ENCODE assay signal across 15 cellular contexts in genomic region chr15:89325039-89325803, GRCh38. TPM values are rescaled to one million over a fixed set of nuclear protein-coding genes. Genes with fewer than 3 reads are reported as not detected.
DNase-seq lines count a peak whose midpoint lies in the region; ATAC-seq lines count a peak whose summit lies in the region.
"Had no signal": no experiment of that assay in that cellular context is flagged by ENCODE, and none has a peak within 500 bp of the region (broad histone marks: within the 10 kb centered on the region; RNA-seq: fewer than 3 reads in every experiment).

No MANE protein-coding gene starts in this region.

- H3K27me3 Mint-ChIP-seq in activated CD4-positive, alpha-beta T cell treated with anti-CD3 and anti-CD28 coated beads, Interleukin-2, amount 10 ng/mL, durations not matched to agents 24 days and 14 days, result no peaks in the 10 kb centered on the region
- no peaks in the 10 kb centered on the region for H3K27me3 Mint-ChIP-seq in stimulated activated naive CD8-positive, alpha-beta T cell treated with anti-CD3 and anti-CD28 coated beads, Interleukin-15, amount 100 ng/mL, for 72 hours
- H3K27me3 Mint-ChIP-seq in activated T-helper 17 cell treated with anti-CD3 and anti-CD28 coated beads, Interleukin-2, amount 50 U/mL, for 72 hours, result no peaks in the 10 kb centered on the region
- no peaks in the 10 kb centered on the region for H3K27me3 Mint-ChIP-seq in stimulated activated naive B cell treated with anti-CD40 and anti-IgM and Interleukin-4, amounts not matched to agents 10 μg/mL and 1 μg/mL and 100 μg/mL, for 72 hours

- peaks cover 21% of the 10 kb centered on the region for H3K4me1 Mint-ChIP-seq in activated CD4-positive, alpha-beta T cell treated with anti-CD3 and anti-CD28 coated beads, Interleukin-2, amount 10 ng/mL, durations not matched to agents 24 days and 14 days
- peaks cover 35% of the 10 kb centered on the region for H3K4me1 Mint-ChIP-seq in stimulated activated naive CD8-positive, alpha-beta T cell treated with anti-CD3 and anti-CD28 coated beads, Interleukin-15, amount 100 ng/mL, for 72 hours
- H3K4me1 Mint-ChIP-seq in activated T-helper 17 cell treated with anti-CD3 and anti-CD28 coated beads, Interleukin-2, amount 50 U/mL, for 72 hours, result peaks cover 15% of the 10 kb centered on the region
- H3K4me1 Mint-ChIP-seq in stimulated activated naive B cell treated with anti-CD40 and anti-IgM and Interleukin-4, amounts not matched to agents 10 μg/mL and 1 μg/mL and 100 μg/mL, for 72 hours, result peaks cover 7 to 24% of the 10 kb centered on the region in 2 donors

- H3K27ac Mint-ChIP-seq in activated CD4-positive, alpha-beta T cell treated with anti-CD3 and anti-CD28 coated beads, Interleukin-2, amount 10 ng/mL, durations not matched to agents 24 days and 14 days, result peak overlapping the region; percentile 72
- peak overlapping the region; percentile 30 to 69 for H3K27ac Mint-ChIP-seq in stimulated activated naive CD8-positive, alpha-beta T cell treated with anti-CD3 and anti-CD28 coated beads, Interleukin-15, amount 100 ng/mL, for 72 hours
- H3K27ac Mint-ChIP-seq in activated T-helper 17 cell treated with anti-CD3 and anti-CD28 coated beads, Interleukin-2, amount 50 U/mL, for 72 hours, result peak overlapping the region; percentile 65
- H3K27ac Mint-ChIP-seq in stimulated activated naive B cell treated with anti-CD40 and anti-IgM and Interleukin-4, amounts not matched to agents 10 μg/mL and 1 μg/mL and 100 μg/mL, for 72 hours, result peak overlapping the region; percentile 20

- H3K4me3 Mint-ChIP-seq in activated CD4-positive, alpha-beta T cell treated with anti-CD3 and anti-CD28 coated beads, Interleukin-2, amount 10 ng/mL, durations not matched to agents 24 days and 14 days, result no peak overlapping the region
- H3K4me3 Mint-ChIP-seq in stimulated activated naive CD8-positive, alpha-beta T cell treated with anti-CD3 and anti-CD28 coated beads, Interleukin-15, amount 100 ng/mL, for 72 hours, result no peak overlapping the region
- no peak overlapping the region for H3K4me3 Mint-ChIP-seq in activated T-helper 17 cell treated with anti-CD3 and anti-CD28 coated beads, Interleukin-2, amount 50 U/mL, for 72 hours
- no peak overlapping the region for H3K4me3 Mint-ChIP-seq in stimulated activated naive B cell treated with anti-CD40 and anti-IgM and Interleukin-4, amounts not matched to agents 10 μg/mL and 1 μg/mL and 100 μg/mL, for 72 hours

- H3K36me3 Mint-ChIP-seq in activated CD4-positive, alpha-beta T cell treated with anti-CD3 and anti-CD28 coated beads, Interleukin-2, amount 10 ng/mL, durations not matched to agents 24 days and 14 days (ENCODE audit: low read depth), result peaks cover 77% of the 10 kb centered on the region
- peaks cover 98% of the 10 kb centered on the region for H3K36me3 Mint-ChIP-seq in activated T-helper 17 cell treated with anti-CD3 and anti-CD28 coated beads, Interleukin-2, amount 50 U/mL, for 72 hours (ENCODE audit: low read depth)
- H3K36me3 Mint-ChIP-seq in stimulated activated naive B cell treated with anti-CD40 and anti-IgM and Interleukin-4, amounts not matched to agents 10 μg/mL and 1 μg/mL and 100 μg/mL, for 72 hours, result peaks cover 57 to 74% of the 10 kb centered on the region in 2 donors

- intact Hi-C loops in activated CD4-positive, alpha-beta T cell treated with anti-CD3 and anti-CD28 coated beads, Interleukin-2, amount 10 ng/mL, durations not matched to agents 24 days and 14 days (cut with micrococcal nuclease), result no loop called here

- H3K9me3 Mint-ChIP-seq in activated CD4-positive, alpha-beta T cell treated with anti-CD3 and anti-CD28 coated beads, Interleukin-2, amount 10 ng/mL, durations not matched to agents 24 days and 14 days, result no peaks in the 10 kb centered on the region
- H3K9me3 Mint-ChIP-seq in stimulated activated naive CD8-positive, alpha-beta T cell treated with anti-CD3 and anti-CD28 coated beads, Interleukin-15, amount 100 ng/mL, for 72 hours, result no peaks in the 10 kb centered on the region
- no peaks in the 10 kb centered on the region for H3K9me3 Mint-ChIP-seq in activated T-helper 17 cell treated with anti-CD3 and anti-CD28 coated beads, Interleukin-2, amount 50 U/mL, for 72 hours
- H3K9me3 Mint-ChIP-seq in stimulated activated naive B cell treated with anti-CD40 and anti-IgM and Interleukin-4, amounts not matched to agents 10 μg/mL and 1 μg/mL and 100 μg/mL, for 72 hours, result no peaks in the 10 kb centered on the region

- no peak for DNase-seq in activated CD4-positive, alpha-beta T cell treated with anti-CD3 and anti-CD28 coated beads, Interleukin-2, amount 10 ng/mL, durations not matched to agents 24 days and 14 days
- DNase-seq in activated CD4-positive, alpha-beta T cell treated with anti-CD3 and anti-CD28 coated beads, Interleukin-2, amount 50 U/mL, for 4 hours, result no peak
- DNase-seq in stimulated activated naive CD8-positive, alpha-beta T cell treated with anti-CD3 and anti-CD28 coated beads, Interleukin-15, amount 100 ng/mL, for 72 hours, result no peak
- no peak for DNase-seq in stimulated activated naive CD8-positive, alpha-beta T cell treated with anti-CD3 and anti-CD28 coated beads, Interleukin-15, Interleukin-2, amounts not matched to agents 100 U/mL and 50 U/mL, for 24 hours
- no peak for DNase-seq in stimulated activated naive B cell treated with anti-CD40 and anti-IgM and Interleukin-4, amounts not matched to agents 10 μg/mL and 1 μg/mL and 100 μg/mL, for 72 hours
- DNase-seq in OCI-M1 (lab: John Stamatoyannopoulos, UW), result no peak
- DNase-seq: 8988T, C1 segment of cervical spinal cord, MM.1S, NCI-H1105, NCI-H1694 treated with DMSO at 0.1 percent for 48 hours, NCI-H446 treated with DMSO at 0.1 percent for 48 hours, SHP77 treated with DMSO at 0.1 percent for 48 hours had no signal

- ATAC-seq in stimulated activated naive CD8-positive, alpha-beta T cell treated with anti-CD3 and anti-CD28 coated beads, Interleukin-15, amount 100 ng/mL, for 72 hours, result no peak
- no peak for ATAC-seq in stimulated activated naive CD8-positive, alpha-beta T cell treated with anti-CD3 and anti-CD28 coated beads, Interleukin-15, Interleukin-2, amounts not matched to agents 100 U/mL and 50 U/mL, for 24 hours
- no peak for ATAC-seq in activated T-helper 17 cell treated with anti-CD3 and anti-CD28 coated beads, Interleukin-2, amount 50 U/mL, for 72 hours (replicated peaks)
- no peak for ATAC-seq in stimulated activated naive B cell treated with anti-CD40 and anti-IgM and Interleukin-4, amounts not matched to agents 10 μg/mL and 1 μg/mL and 100 μg/mL, for 72 hours (replicated peaks)
- no peak for ATAC-seq in HG03095 (IDR thresholded peaks at IDR 0.05; ENCODE audit: unreplicated experiment)

RNA-seq across cellular contexts. Expression of gene POLG, which starts 9.4 kb away (rescaled TPM):
- 124 and 134 TPM in 2 replicates for total RNA-seq in activated CD4-positive, alpha-beta T cell treated with anti-CD3 and anti-CD28 coated beads, Interleukin-2, amount 10 ng/mL, durations not matched to agents 24 days and 14 days
- total RNA-seq in activated T-helper 17 cell treated with anti-CD3 and anti-CD28 coated beads, Interleukin-2, amount 50 U/mL, for 72 hours, result 10 to 100 TPM; 76.9 to 89.7 TPM

Comparison
In these comparisons a context has a peak if more than half of its experiments do, and no peak if none do; other contexts are left out.
1. H3K27ac Mint-ChIP-seq: peak in every context shown above with its lines; median percentile 72 in activated CD4-positive, alpha-beta T cell treated with anti-CD3 and anti-CD28 coated beads, Interleukin-2, amount 10 ng/mL, durations not matched to agents 24 days and 14 days; 65 in activated T-helper 17 cell treated with anti-CD3 and anti-CD28 coated beads, Interleukin-2, amount 50 U/mL, for 72 hours; 50 in stimulated activated naive CD8-positive, alpha-beta T cell treated with anti-CD3 and anti-CD28 coated beads, Interleukin-15, amount 100 ng/mL, for 72 hours; 20 in stimulated activated naive B cell treated with anti-CD40 and anti-IgM and Interleukin-4, amounts not matched to agents 10 μg/mL and 1 μg/mL and 100 μg/mL, for 72 hours.